ENCODE assay signal across 14 cellular contexts in the genomic region with DNA sequence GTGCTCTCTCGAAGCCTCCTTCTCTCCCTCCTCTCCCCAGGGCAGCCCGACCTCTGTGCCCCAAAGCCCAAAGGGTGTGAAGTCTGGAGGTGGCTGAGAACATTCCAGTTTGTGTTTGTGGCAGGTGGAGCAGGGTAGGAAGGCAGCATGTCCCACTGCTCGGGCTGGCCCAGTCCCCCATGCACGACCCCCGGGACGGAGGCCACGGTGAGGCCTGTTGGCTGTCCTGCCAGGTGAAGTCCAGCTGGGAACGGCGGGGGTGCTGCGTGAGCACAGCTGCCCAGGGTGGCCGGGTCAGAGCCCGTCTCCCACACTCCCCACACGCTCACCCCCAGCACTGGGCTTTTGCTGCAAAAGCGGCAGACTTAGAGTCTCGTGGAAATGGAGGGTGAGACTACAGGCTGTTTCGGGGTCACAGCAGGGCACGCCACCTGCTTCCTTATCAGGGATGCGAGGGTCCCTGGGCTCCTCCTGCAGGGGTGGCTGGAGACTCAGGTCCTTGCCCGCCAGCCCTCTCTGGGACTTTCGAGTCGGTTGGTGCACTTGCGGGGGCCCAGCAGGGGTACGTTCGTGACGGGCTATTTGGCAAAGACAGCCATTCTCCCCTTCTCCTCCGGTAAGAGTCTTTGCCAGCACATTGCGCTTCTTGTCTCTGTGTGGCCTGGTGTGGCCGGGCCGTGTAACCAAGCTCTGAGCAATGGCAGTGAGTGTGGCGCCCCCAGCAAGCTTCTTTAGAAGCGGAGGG.
"Had no signal": no experiment of that assay in that cellular context is flagged by ENCODE, and none has a peak within 500 bp of the region (broad histone marks: within the 10 kb centered on the region; RNA-seq: fewer than 3 reads in every experiment).

No MANE protein-coding gene starts in this region.

- H3K36me3 ChIP-seq: ovary, upper lobe of left lung had no signal

- ATAC-seq: activated T-cell treated with anti-CD3 and anti-CD28 coated beads, Interleukin-2, amount 50 U/mL, for 72 hours; natural killer cell treated with Interleukin-12 subunit alpha and Interleukin-12 subunit beta and Interleukin-15 and Interleukin-18, amount 100 ng/mL, for 72 hours had no signal

- H3K27me3 Mint-ChIP-seq: activated B cell treated with CpG ODN at 0.5 μM for 24 hours; natural killer cell treated with Interleukin-12 subunit alpha and Interleukin-12 subunit beta and Interleukin-15 and Interleukin-18, amount 100 ng/mL, for 72 hours had no signal

- H3K27ac Mint-ChIP-seq: activated B cell treated with CpG ODN at 0.5 μM for 24 hours; activated naive CD4-positive, alpha-beta T cell treated with anti-CD3 and anti-CD28 coated beads for 36 hours; activated T-cell treated with anti-CD3 and anti-CD28 coated beads, Interleukin-2, amount 50 U/mL, for 72 hours; natural killer cell treated with Interleukin-12 subunit alpha and Interleukin-12 subunit beta and Interleukin-15 and Interleukin-18, amount 100 ng/mL, for 72 hours had no signal

- H3K9me3 ChIP-seq: ovary, SK-N-SH, upper lobe of left lung had no signal

- H3K27me3 ChIP-seq: ovary, upper lobe of left lung had no signal

- H3K4me3 ChIP-seq: ovary, upper lobe of left lung had no signal

- H3K36me3 Mint-ChIP-seq: natural killer cell treated with Interleukin-12 subunit alpha and Interleukin-12 subunit beta and Interleukin-15 and Interleukin-18, amount 100 ng/mL, for 72 hours had no signal

- H3K9me3 Mint-ChIP-seq: activated B cell treated with CpG ODN at 0.5 μM for 24 hours; activated naive CD4-positive, alpha-beta T cell treated with anti-CD3 and anti-CD28 coated beads for 36 hours; activated T-cell treated with anti-CD3 and anti-CD28 coated beads, Interleukin-2, amount 50 U/mL, for 72 hours; natural killer cell treated with Interleukin-12 subunit alpha and Interleukin-12 subunit beta and Interleukin-15 and Interleukin-18, amount 100 ng/mL, for 72 hours had no signal

- H3K4me3 Mint-ChIP-seq: activated B cell treated with CpG ODN at 0.5 μM for 24 hours; activated naive CD4-positive, alpha-beta T cell treated with anti-CD3 and anti-CD28 coated beads for 36 hours; activated T-cell treated with anti-CD3 and anti-CD28 coated beads, Interleukin-2, amount 50 U/mL, for 72 hours; natural killer cell treated with Interleukin-12 subunit alpha and Interleukin-12 subunit beta and Interleukin-15 and Interleukin-18, amount 100 ng/mL, for 72 hours had no signal

- DNase-seq: activated B cell treated with CpG ODN at 0.5 μM for 24 hours; activated CD4-positive, alpha-beta T cell treated with anti-CD3 and anti-CD28 coated beads, Interleukin-2, amount 50 U/mL, for 4 hours; activated naive CD4-positive, alpha-beta T cell treated with anti-CD3 and anti-CD28 coated beads for 36 hours; activated T-cell treated with anti-CD3 and anti-CD28 coated beads, Interleukin-2, amount 50 U/mL, for 72 hours; central memory CD4-positive, alpha-beta T cell; cortex of kidney; effector memory CD4-positive, alpha-beta T cell; SK-N-SH; stimulated activated CD4-positive, alpha-beta T cell treated with anti-CD3 and anti-CD28 coated beads, Interleukin-12 subunit alpha, Interleukin-12 subunit beta, amount 100 ng/mL, for 4 hours; stimulated activated naive CD4-positive, alpha-beta T cell treated with Interleukin-2 at 50 U/mL for 16 hours; T-helper 1 cell had no signal

- H3K4me1 ChIP-seq: upper lobe of left lung had no signal

- H3K27ac ChIP-seq: ovary, upper lobe of left lung had no signal

- H3K4me1 Mint-ChIP-seq: activated B cell treated with CpG ODN at 0.5 μM for 24 hours had no signal
